In genomic region chr19:58348080-58348479, GRCh38 we compare ENCODE assay signal across 8 cellular contexts. TPM values are rescaled to one million over a fixed set of nuclear protein-coding genes. Genes with fewer than 3 reads are reported as not detected.
DNase-seq lines count a peak whose midpoint lies in the region; ATAC-seq and TF ChIP-seq lines count a peak whose summit lies in the region.
"Not testable (repeated sequence)": the region's sequence is repeated elsewhere in the genome, so short reads cannot be mapped to it uniquely, and the experiment has no call there.

No MANE protein-coding gene starts in this region.

- peak overlapping the region; percentile 61 for H3K4me3 ChIP-seq in HFF-Myc (replicated peaks; ENCODE audit: low read depth, low read length)
- H3K4me3 ChIP-seq in RWPE2 (ENCODE audit: severe bottlenecking), result peak overlapping the region; percentile 77
- H3K4me3 ChIP-seq in effector memory CD4-positive, alpha-beta T cell (ENCODE audit: insufficient read depth, low read depth, low read length, poor library complexity, severe bottlenecking), result peak overlapping the region; percentile 40
- H3K4me3 ChIP-seq in iPS-18a (ENCODE audit: low read length), result peak overlapping the region; percentile 85
- peak overlapping the region; percentile 72 for H3K4me3 ChIP-seq in neural cell (ENCODE audit: low read length)

- not testable (repeated sequence) for H3K4me1 ChIP-seq in RWPE2 (ENCODE audit: insufficient read depth, poor library complexity, severe bottlenecking); effector memory CD4-positive, alpha-beta T cell (ENCODE audit: control insufficient read depth, insufficient read depth, low read length, poor library complexity, severe bottlenecking); iPS-18a (ENCODE audit: control insufficient read depth, low read depth, low read length)

- peaks cover 39% of the 10 kb centered on the region for H3K27me3 Mint-ChIP-seq in activated naive CD4-positive, alpha-beta T cell treated with anti-CD3 and anti-CD28 coated beads, Interleukin-2, amount 10 ng/mL, durations not matched to agents 7 days and 5 days
- H3K27me3 Mint-ChIP-seq in stimulated activated naive CD8-positive, alpha-beta T cell treated with anti-CD3 and anti-CD28 coated beads, Interleukin-15, amount 100 ng/mL, for 72 hours, result not testable (repeated sequence)

- H3F3A ChIP-seq in neural cell (ENCODE audit: insufficient read depth, low read length, poor library complexity, severe bottlenecking), result not testable (repeated sequence)

- not testable (repeated sequence) for H3K79me2 ChIP-seq in neural cell (replicated peaks; ENCODE audit: insufficient read depth, low read length)

- H3K9me3 Mint-ChIP-seq in activated naive CD4-positive, alpha-beta T cell treated with anti-CD3 and anti-CD28 coated beads, Interleukin-2, amount 10 ng/mL, durations not matched to agents 7 days and 5 days; stimulated activated naive CD8-positive, alpha-beta T cell treated with anti-CD3 and anti-CD28 coated beads, Interleukin-15, amount 100 ng/mL, for 72 hours: not testable (repeated sequence)

- peak overlapping the region; percentile 48 for H3K9ac ChIP-seq in iPS-18a (ENCODE audit: low read length)
- H3K9ac ChIP-seq in neural cell (ENCODE audit: low read length), result peak overlapping the region; percentile 66

- not testable (repeated sequence) for DNase-seq in HFF-Myc (ENCODE audit: extremely low read depth, low read depth); RWPE2 (ENCODE audit: low spot score); activated naive CD4-positive, alpha-beta T cell treated with anti-CD3 and anti-CD28 coated beads, Interleukin-2, amount 10 ng/mL, durations not matched to agents 7 days and 5 days; effector memory CD4-positive, alpha-beta T cell; stimulated activated naive CD8-positive, alpha-beta T cell treated with anti-CD3 and anti-CD28 coated beads, Interleukin-15, amount 100 ng/mL, for 72 hours

- H3K27ac ChIP-seq in C4-2B, result peak overlapping the region; percentile 39
- peak overlapping the region; percentile 12 for H3K27ac ChIP-seq in RWPE2 (ENCODE audit: poor library complexity, severe bottlenecking)
- H3K27ac ChIP-seq in effector memory CD4-positive, alpha-beta T cell (ENCODE audit: insufficient read depth, low read length, poor library complexity, severe bottlenecking), result peak overlapping the region; percentile 41
- not testable (repeated sequence) for H3K27ac ChIP-seq in iPS-18a (ENCODE audit: low read length); neural cell (ENCODE audit: low read length)

- not testable (repeated sequence) for TF ChIP-seq CTCF in C4-2B (conservative IDR thresholded peaks at IDR 0.05); HFF-Myc (IDR thresholded peaks at IDR 0.05; ENCODE audit: low read depth, low read length, missing control alignments); RWPE2 (IDR thresholded peaks at IDR 0.05; ENCODE audit: poor library complexity, severe bottlenecking); neural cell (IDR thresholded peaks at IDR 0.05; ENCODE audit: poor library complexity, severe bottlenecking)

- CTCF ChIA-PET in activated naive CD4-positive, alpha-beta T cell treated with anti-CD3 and anti-CD28 coated beads, Interleukin-2, amount 10 ng/mL, durations not matched to agents 7 days and 5 days (lab: Charles Lee), result interaction anchor here (1.2 kb wide), 1 partner anchor 171 kb away, joined by 3 read pairs; no protein-coding TSS in a partner anchor

- H3K9me3 ChIP-seq in RWPE2 (ENCODE audit: severe bottlenecking); effector memory CD4-positive, alpha-beta T cell (ENCODE audit: control insufficient read depth, low read length); iPS-18a (ENCODE audit: control insufficient read depth, low read depth, low read length); neural cell (ENCODE audit: low read length): not testable (repeated sequence)

- peaks cover 31% of the 10 kb centered on the region for H3K4me1 Mint-ChIP-seq in activated naive CD4-positive, alpha-beta T cell treated with anti-CD3 and anti-CD28 coated beads, Interleukin-2, amount 10 ng/mL, durations not matched to agents 7 days and 5 days
- peaks cover 44% of the 10 kb centered on the region for H3K4me1 Mint-ChIP-seq in stimulated activated naive CD8-positive, alpha-beta T cell treated with anti-CD3 and anti-CD28 coated beads, Interleukin-15, amount 100 ng/mL, for 72 hours

- H3K9me2 ChIP-seq in neural cell (ENCODE audit: insufficient read depth, low read length), result not testable (repeated sequence)

- ATAC-seq in RWPE2 (ENCODE audit: low read depth), result peak; percentile 3; the same call in 1 of the 3 replicates
- ATAC-seq in stimulated activated naive CD8-positive, alpha-beta T cell treated with anti-CD3 and anti-CD28 coated beads, Interleukin-15, amount 100 ng/mL, for 72 hours, result peak; percentile 6

- H3K4me2 ChIP-seq in neural cell (ENCODE audit: low read length), result peak overlapping the region; percentile 51

- not testable (repeated sequence) for H2AFZ ChIP-seq in neural cell (ENCODE audit: low read depth, low read length)

- H3K4me3 Mint-ChIP-seq in activated naive CD4-positive, alpha-beta T cell treated with anti-CD3 and anti-CD28 coated beads, Interleukin-2, amount 10 ng/mL, durations not matched to agents 7 days and 5 days, result peak overlapping the region; percentile 86
- H3K4me3 Mint-ChIP-seq in stimulated activated naive CD8-positive, alpha-beta T cell treated with anti-CD3 and anti-CD28 coated beads, Interleukin-15, amount 100 ng/mL, for 72 hours, result peak overlapping the region; percentile 93 to 94

- not testable (repeated sequence) for H3K36me3 Mint-ChIP-seq in activated naive CD4-positive, alpha-beta T cell treated with anti-CD3 and anti-CD28 coated beads, Interleukin-2, amount 10 ng/mL, durations not matched to agents 7 days and 5 days

- TF ChIP-seq EP300 in neural cell (conservative IDR thresholded peaks at IDR 0.05; ENCODE audit: poor library complexity, severe bottlenecking), result not testable (repeated sequence)

- TF ChIP-seq RAD21 in neural cell (conservative IDR thresholded peaks at IDR 0.05), result not testable (repeated sequence)

- H4K20me1 ChIP-seq in neural cell (ENCODE audit: insufficient read depth), result not testable (repeated sequence)

- not testable (repeated sequence) for H3K27me3 ChIP-seq in RWPE2 (ENCODE audit: insufficient read depth, poor library complexity, severe bottlenecking); effector memory CD4-positive, alpha-beta T cell (replicated peaks; ENCODE audit: control insufficient read depth, insufficient read depth, low read length, poor library complexity, severe bottlenecking); neural cell (ENCODE audit: insufficient read depth, low read depth, low read length)
- H3K27me3 ChIP-seq in iPS-18a (ENCODE audit: control insufficient read depth, insufficient read depth, low read length), result peaks cover 20% of the 10 kb centered on the region

- H3K27ac Mint-ChIP-seq in activated naive CD4-positive, alpha-beta T cell treated with anti-CD3 and anti-CD28 coated beads, Interleukin-2, amount 10 ng/mL, durations not matched to agents 7 days and 5 days, result peak overlapping the region; percentile 72
- peak overlapping the region in 1 of 2 donors; percentile 89 for H3K27ac Mint-ChIP-seq in stimulated activated naive CD8-positive, alpha-beta T cell treated with anti-CD3 and anti-CD28 coated beads, Interleukin-15, amount 100 ng/mL, for 72 hours

- not testable (repeated sequence) for H3K36me3 ChIP-seq in RWPE2 (ENCODE audit: low read depth); effector memory CD4-positive, alpha-beta T cell (ENCODE audit: control insufficient read depth, insufficient read depth, low read length); iPS-18a (ENCODE audit: control insufficient read depth, low read depth, low read length); neural cell (ENCODE audit: insufficient read depth, low read length)

RNA-seq across cellular contexts. Expression of gene A1BG, which starts 5.2 kb away (rescaled TPM):
- polyA plus RNA-seq in neural cell, result 35.4 and 40.0 TPM in 2 replicates
- 2.1 and 5.1 TPM in 2 replicates for polyA minus RNA-seq in neural cell

RNA-seq across cellular contexts. Expression of gene ZNF497, which starts 14.5 kb away (rescaled TPM):
- polyA plus RNA-seq in neural cell, result 13.7 and 18.4 TPM in 2 replicates
- polyA minus RNA-seq in neural cell, result 18.8 and 19.7 TPM in 2 replicates

RNA-seq across cellular contexts. Expression of gene ZSCAN22, which starts 21.3 kb away (rescaled TPM):
- polyA plus RNA-seq in neural cell, result 1.6 and 2.2 TPM in 2 replicates
- 5.8 and 6.0 TPM in 2 replicates for polyA minus RNA-seq in neural cell

RNA-seq across cellular contexts. Expression of gene ZNF837, which starts 32.8 kb away (rescaled TPM):
- polyA plus RNA-seq in neural cell, result 4.5 and 9.8 TPM in 2 replicates
- 5.1 and 9.3 TPM in 2 replicates for polyA minus RNA-seq in neural cell

RNA-seq across cellular contexts. Expression of gene RPS5, which starts 39.0 kb away (rescaled TPM):
- polyA plus RNA-seq in neural cell, result 1,461 and 1,514 TPM in 2 replicates
- polyA minus RNA-seq in neural cell, result 609 and 649 TPM in 2 replicates
